ENCODE assay signal across 9 cellular contexts in the genomic region with DNA sequence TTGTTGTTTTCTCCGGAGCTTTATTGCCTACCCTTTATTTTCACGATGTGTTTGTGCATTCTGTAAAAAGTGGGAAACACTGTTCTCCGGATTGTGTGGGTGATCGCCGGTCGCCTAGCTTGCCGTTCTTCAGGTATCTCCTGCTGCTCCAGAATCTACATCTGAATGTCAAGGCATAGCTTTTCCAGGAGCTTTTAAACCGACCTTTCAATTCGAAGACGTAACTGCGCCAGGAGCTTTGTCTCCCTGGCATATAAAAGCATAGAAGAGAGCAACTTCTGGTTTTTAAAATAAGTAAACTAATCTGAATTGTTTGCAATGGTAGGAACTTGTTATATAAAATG.
DNase-seq lines count a peak whose midpoint lies in the region; ATAC-seq and FAIRE-seq lines count a peak whose summit lies in the region.
"Had no signal": no experiment of that assay in that cellular context is flagged by ENCODE, and none has a peak within 500 bp of the region (broad histone marks: within the 10 kb centered on the region; RNA-seq: fewer than 3 reads in every experiment).

No MANE protein-coding gene starts in this region.

- H3K4me3 Mint-ChIP-seq in activated naive CD4-positive, alpha-beta T cell treated with anti-CD3 and anti-CD28 coated beads, Interleukin-2, amount 10 ng/mL, durations not matched to agents 7 days and 5 days = peak overlapping the region; percentile 91

- peaks cover 4% of the 10 kb centered on the region for H3K36me3 Mint-ChIP-seq in activated naive CD4-positive, alpha-beta T cell treated with anti-CD3 and anti-CD28 coated beads, Interleukin-2, amount 10 ng/mL, durations not matched to agents 7 days and 5 days

- no peak for ATAC-seq in HG03135 (IDR thresholded peaks at IDR 0.05; ENCODE audit: unreplicated experiment)
- ATAC-seq in GM21381 (IDR thresholded peaks at IDR 0.05; ENCODE audit: unreplicated experiment) = no peak

- CTCF ChIA-PET in activated naive CD4-positive, alpha-beta T cell treated with anti-CD3 and anti-CD28 coated beads, Interleukin-2, amount 10 ng/mL, durations not matched to agents 7 days and 5 days (lab: Charles Lee) = interaction anchor here (0.9 to 2.4 kb wide), 3 partner anchors 9 to 67 kb away, joined by 3 to 7 read pairs (median 3); a partner anchor contains a TSS

- H3K9me3 Mint-ChIP-seq in activated naive CD4-positive, alpha-beta T cell treated with anti-CD3 and anti-CD28 coated beads, Interleukin-2, amount 10 ng/mL, durations not matched to agents 7 days and 5 days = no peaks in the 10 kb centered on the region

- H3K36me3 ChIP-seq in duodenal mucosa (ENCODE audit: control insufficient read depth in 1 of 2, insufficient read depth in 2 of 2, low read length in 2 of 2) (no peaks in the 10 kb centered on the region), mucosa of stomach (ENCODE audit: control insufficient read depth, insufficient read depth, low read length) (no peaks in the 10 kb centered on the region), urinary bladder (ENCODE audit: insufficient read depth) (no peaks in the 10 kb centered on the region)

- H3K27ac ChIP-seq in duodenal mucosa (ENCODE audit: low read depth, low read length) (peak overlapping the region; percentile 47), urinary bladder (ENCODE audit: low read depth) (no peak overlapping the region)

- H3K27me3 ChIP-seq in duodenal mucosa (ENCODE audit: control insufficient read depth in 1 of 2, insufficient read depth in 2 of 2, low read length in 2 of 2) (no peaks in the 10 kb centered on the region), mucosa of stomach (ENCODE audit: control insufficient read depth, insufficient read depth, low read length) (no peaks in the 10 kb centered on the region)

- peaks cover 66% of the 10 kb centered on the region for H3K4me1 Mint-ChIP-seq in activated naive CD4-positive, alpha-beta T cell treated with anti-CD3 and anti-CD28 coated beads, Interleukin-2, amount 10 ng/mL, durations not matched to agents 7 days and 5 days

- H3K9ac ChIP-seq in duodenal mucosa (ENCODE audit: low read depth in 1 of 2, low read length in 2 of 2) = peak overlapping the region; percentile 60 to 83
- peak overlapping the region; percentile 57 for H3K9ac ChIP-seq in mucosa of stomach (ENCODE audit: low read length)

- H3K27me3 Mint-ChIP-seq in activated naive CD4-positive, alpha-beta T cell treated with anti-CD3 and anti-CD28 coated beads, Interleukin-2, amount 10 ng/mL, durations not matched to agents 7 days and 5 days = no peaks in the 10 kb centered on the region

- H3K9me3 ChIP-seq in duodenal mucosa (ENCODE audit: control insufficient read depth in 1 of 2, low read length in 2 of 2) (no peaks in the 10 kb centered on the region), mucosa of stomach (ENCODE audit: control insufficient read depth, low read length) (no peaks in the 10 kb centered on the region)

- H3K4me1 ChIP-seq in duodenal mucosa (ENCODE audit: control insufficient read depth in 1 of 2, insufficient read depth in 2 of 2, low read length in 2 of 2) (peaks cover under 1 to 11% of the 10 kb centered on the region in 2 donors), mucosa of stomach (ENCODE audit: control insufficient read depth, insufficient read depth, low read length) (peaks cover 1% of the 10 kb centered on the region), urinary bladder (ENCODE audit: insufficient read depth) (no peaks in the 10 kb centered on the region)

- DNase-seq in activated naive CD4-positive, alpha-beta T cell treated with anti-CD3 and anti-CD28 coated beads, Interleukin-2, amount 10 ng/mL, durations not matched to agents 7 days and 5 days = no peak
- no peak for DNase-seq in activated naive CD4-positive, alpha-beta T cell treated with anti-CD3 and anti-CD28 coated beads, Interleukin-2, amount 50 U/mL, for 16 hours
- no peak for DNase-seq in frontal cortex (ENCODE audit: low spot score in 2 of 2)
- DNase-seq: DND-41 had no signal

- WGBS in urinary bladder = 3% methylated on average over 11 of the region's 11 CpGs

- FAIRE-seq in frontal cortex (lab: Jason Lieb, UNC) = no peak

- H3K4me3 ChIP-seq in duodenal mucosa (ENCODE audit: low read depth in 1 of 2, low read length in 2 of 2) (peak overlapping the region; percentile 67 to 81), mucosa of stomach (ENCODE audit: low read length) (peak overlapping the region; percentile 24), urinary bladder (ENCODE audit: low read depth, low read length) (peak overlapping the region; percentile 37)

- peak overlapping the region; percentile 99 for H3K27ac Mint-ChIP-seq in activated naive CD4-positive, alpha-beta T cell treated with anti-CD3 and anti-CD28 coated beads, Interleukin-2, amount 10 ng/mL, durations not matched to agents 7 days and 5 days

Comparison
In these comparisons a context has a peak if more than half of its experiments do, and no peak if none do; other contexts are left out.
1. H3K4me3 ChIP-seq: peak in every context shown above with its lines; median percentile 74 in duodenal mucosa; 37 in urinary bladder; 24 in mucosa of stomach.